Comparison of ENCODE assay signal across 1 cellular context in the genomic region with DNA sequence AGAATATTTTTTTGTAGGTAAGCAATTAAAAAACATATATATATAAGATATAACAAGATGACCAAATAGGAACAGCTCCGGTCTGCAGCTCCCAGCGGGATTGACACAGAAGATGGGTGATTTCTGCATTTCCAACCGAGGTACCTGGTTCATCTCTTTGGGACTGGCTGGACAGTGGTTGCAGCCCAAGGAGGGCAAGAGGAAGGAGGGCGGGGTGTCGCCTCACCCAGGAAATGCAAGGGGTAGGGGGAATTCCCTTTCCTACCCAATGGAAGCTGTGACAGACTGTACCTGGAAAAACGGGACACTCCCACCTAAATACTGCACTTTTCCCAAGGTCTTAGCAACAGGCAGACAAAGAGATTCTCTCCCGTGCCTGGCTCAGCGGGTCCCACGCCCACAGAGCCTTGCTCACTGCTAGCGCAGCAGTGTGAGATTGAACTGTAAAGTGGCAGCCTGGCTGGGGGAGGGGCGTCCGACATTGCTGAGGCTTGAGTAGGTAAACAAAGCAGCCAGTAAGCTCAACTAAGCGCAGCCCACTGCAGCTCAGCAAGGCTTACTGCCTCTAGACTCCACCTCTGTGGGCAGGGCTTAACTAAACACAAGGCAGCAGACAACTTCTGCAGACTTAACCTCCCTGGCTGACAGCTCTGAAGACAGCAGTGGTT.
TF ChIP-seq lines count a peak whose summit lies in the region.

No MANE protein-coding gene starts in this region.

TF ChIP-seq in H1, 55 proteins besides CTCF, POLR2A, EP300 and RAD21 (continued from another document):
- TF ChIP-seq RBBP5 (IDR thresholded peaks at IDR 0.05; ENCODE audit: borderline replicate concordance, low read depth, low read length): peak; percentile 48; the same call in 1 of the 2 replicates
- TF ChIP-seq NRF1 (IDR thresholded peaks at IDR 0.05; ENCODE audit: low read depth, low read length): no peak
- TF ChIP-seq SP2 (IDR thresholded peaks at IDR 0.05; ENCODE audit: low read length): no peak
- no peak for TF ChIP-seq SP4 (IDR thresholded peaks at IDR 0.05; ENCODE audit: low read length)
- no peak for TF ChIP-seq YY1 (IDR thresholded peaks at IDR 0.05; ENCODE audit: low read depth, low read length)
- TF ChIP-seq SRF (IDR thresholded peaks at IDR 0.05; ENCODE audit: low read depth, low read length): no peak
- no peak for TF ChIP-seq GTF2F1 (IDR thresholded peaks at IDR 0.05; ENCODE audit: borderline replicate concordance, low read depth, low read length)
- TF ChIP-seq HDAC2 (IDR thresholded peaks at IDR 0.05; ENCODE audit: borderline replicate concordance in 1 of 2, low read depth in 2 of 2, low read length in 2 of 2): no peak
- no peak for TF ChIP-seq CEBPB (IDR thresholded peaks at IDR 0.05; ENCODE audit: low read depth, low read length)
- TF ChIP-seq SAP30 (IDR thresholded peaks at IDR 0.05; ENCODE audit: insufficient read depth, insufficient replicate concordance, low read length): no peak
